Comparison of ENCODE assay signal across 17 cellular contexts in the genomic region with DNA sequence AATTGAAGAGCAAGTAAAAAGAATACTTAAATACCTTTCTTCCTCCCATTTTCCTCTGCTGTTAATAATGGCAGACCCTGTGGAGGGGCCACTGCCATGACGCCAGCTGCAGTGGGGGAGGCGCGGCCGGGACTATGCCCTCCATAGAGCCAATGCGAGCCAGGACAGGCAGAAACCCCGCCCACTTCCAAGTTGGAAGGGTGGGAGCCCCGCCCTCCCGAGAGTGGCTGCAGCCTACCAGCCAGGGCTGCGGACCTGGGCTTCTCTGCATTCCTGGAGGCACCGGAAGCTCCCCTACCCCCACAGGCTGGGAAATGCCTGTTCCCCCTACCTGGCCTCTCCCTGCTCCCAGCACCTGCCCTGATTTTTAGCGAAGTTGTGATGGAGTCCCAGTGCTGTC.
"Had no signal": no experiment of that assay in that cellular context is flagged by ENCODE, and none has a peak within 500 bp of the region (broad histone marks: within the 10 kb centered on the region; RNA-seq: fewer than 3 reads in every experiment).

No MANE protein-coding gene starts in this region.

- H3K4me1 ChIP-seq: ascending aorta, upper lobe of left lung had no signal

- H3K4me2 ChIP-seq: hepatocyte had no signal

- H3K27ac ChIP-seq: ascending aorta, brain microvascular endothelial cell, hepatocyte, upper lobe of left lung had no signal

- H3K4me3 ChIP-seq: ascending aorta, hepatocyte, upper lobe of left lung had no signal

- H2AFZ ChIP-seq: hepatocyte had no signal

- DNase-seq: activated T-cell treated with anti-CD3 and anti-CD28 coated beads, Interleukin-2, amount 50 U/mL, for 24 hours; brain microvascular endothelial cell; central memory CD4-positive, alpha-beta T cell; effector memory CD4-positive, alpha-beta T cell; foreskin melanocyte; glutamatergic neuron; left cardiac atrium; mesenchymal stem cell; naive B cell; stimulated activated CD4-positive, alpha-beta T cell treated with anti-CD3 and anti-CD28 coated beads, Interleukin-4, amount 100 ng/mL, for 24 hours; stimulated activated naive CD4-positive, alpha-beta T cell treated with Interleukin-2 at 50 U/mL for 16 hours had no signal

- H3K27me3 ChIP-seq: ascending aorta, brain microvascular endothelial cell, hepatocyte, upper lobe of left lung had no signal

- ATAC-seq: activated naive CD4-positive, alpha-beta T cell treated with anti-CD3 and anti-CD28 coated beads, Interleukin-2, amount 50 U/mL, for 72 hours; activated T-helper 17 cell treated with anti-CD3 and anti-CD28 coated beads, Interleukin-2, amount 50 U/mL, for 72 hours; esophagus mucosa; left cardiac atrium had no signal

- H3K36me3 ChIP-seq: ascending aorta, brain microvascular endothelial cell, upper lobe of left lung had no signal

- H3K9me3 ChIP-seq: ascending aorta, upper lobe of left lung had no signal
